Comparison of ENCODE assay signal across 1 cellular context in the genomic region with DNA sequence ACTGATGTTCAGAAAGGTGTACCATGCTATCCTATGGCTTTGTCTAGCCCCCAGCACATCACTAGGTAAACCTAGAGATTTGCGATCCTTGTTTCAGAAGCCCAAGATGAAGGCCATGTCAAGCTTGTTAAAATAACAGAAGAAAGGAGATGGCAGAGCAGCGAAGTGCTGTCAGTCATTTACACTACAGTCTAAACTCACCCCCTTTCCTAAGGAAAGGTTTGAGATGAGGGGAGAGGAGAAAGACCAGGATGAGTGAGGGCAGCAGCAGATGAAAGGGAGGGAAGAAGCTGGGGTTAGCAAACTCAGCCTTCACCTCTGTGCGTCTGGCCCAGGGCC.
TF ChIP-seq lines count a peak whose summit lies in the region.

No MANE protein-coding gene starts in this region.

TF ChIP-seq in K562, 482 proteins besides CTCF, POLR2A, EP300 and RAD21 (continues in another document):
- TF ChIP-seq, protein P1, sequence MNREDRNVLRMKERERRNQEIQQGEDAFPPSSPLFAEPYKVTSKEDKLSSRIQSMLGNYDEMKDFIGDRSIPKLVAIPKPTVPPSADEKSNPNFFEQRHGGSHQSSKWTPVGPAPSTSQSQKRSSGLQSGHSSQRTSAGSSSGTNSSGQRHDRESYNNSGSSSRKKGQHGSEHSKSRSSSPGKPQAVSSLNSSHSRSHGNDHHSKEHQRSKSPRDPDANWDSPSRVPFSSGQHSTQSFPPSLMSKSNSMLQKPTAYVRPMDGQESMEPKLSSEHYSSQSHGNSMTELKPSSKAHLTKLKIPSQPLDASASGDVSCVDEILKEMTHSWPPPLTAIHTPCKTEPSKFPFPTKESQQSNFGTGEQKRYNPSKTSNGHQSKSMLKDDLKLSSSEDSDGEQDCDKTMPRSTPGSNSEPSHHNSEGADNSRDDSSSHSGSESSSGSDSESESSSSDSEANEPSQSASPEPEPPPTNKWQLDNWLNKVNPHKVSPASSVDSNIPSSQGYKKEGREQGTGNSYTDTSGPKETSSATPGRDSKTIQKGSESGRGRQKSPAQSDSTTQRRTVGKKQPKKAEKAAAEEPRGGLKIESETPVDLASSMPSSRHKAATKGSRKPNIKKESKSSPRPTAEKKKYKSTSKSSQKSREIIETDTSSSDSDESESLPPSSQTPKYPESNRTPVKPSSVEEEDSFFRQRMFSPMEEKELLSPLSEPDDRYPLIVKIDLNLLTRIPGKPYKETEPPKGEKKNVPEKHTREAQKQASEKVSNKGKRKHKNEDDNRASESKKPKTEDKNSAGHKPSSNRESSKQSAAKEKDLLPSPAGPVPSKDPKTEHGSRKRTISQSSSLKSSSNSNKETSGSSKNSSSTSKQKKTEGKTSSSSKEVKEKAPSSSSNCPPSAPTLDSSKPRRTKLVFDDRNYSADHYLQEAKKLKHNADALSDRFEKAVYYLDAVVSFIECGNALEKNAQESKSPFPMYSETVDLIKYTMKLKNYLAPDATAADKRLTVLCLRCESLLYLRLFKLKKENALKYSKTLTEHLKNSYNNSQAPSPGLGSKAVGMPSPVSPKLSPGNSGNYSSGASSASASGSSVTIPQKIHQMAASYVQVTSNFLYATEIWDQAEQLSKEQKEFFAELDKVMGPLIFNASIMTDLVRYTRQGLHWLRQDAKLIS (CRISPR knock-in tag; IDR thresholded peaks at IDR 0.05): peak; percentile 5; the same call in 1 of the 2 replicates
- TF ChIP-seq, protein P2, sequence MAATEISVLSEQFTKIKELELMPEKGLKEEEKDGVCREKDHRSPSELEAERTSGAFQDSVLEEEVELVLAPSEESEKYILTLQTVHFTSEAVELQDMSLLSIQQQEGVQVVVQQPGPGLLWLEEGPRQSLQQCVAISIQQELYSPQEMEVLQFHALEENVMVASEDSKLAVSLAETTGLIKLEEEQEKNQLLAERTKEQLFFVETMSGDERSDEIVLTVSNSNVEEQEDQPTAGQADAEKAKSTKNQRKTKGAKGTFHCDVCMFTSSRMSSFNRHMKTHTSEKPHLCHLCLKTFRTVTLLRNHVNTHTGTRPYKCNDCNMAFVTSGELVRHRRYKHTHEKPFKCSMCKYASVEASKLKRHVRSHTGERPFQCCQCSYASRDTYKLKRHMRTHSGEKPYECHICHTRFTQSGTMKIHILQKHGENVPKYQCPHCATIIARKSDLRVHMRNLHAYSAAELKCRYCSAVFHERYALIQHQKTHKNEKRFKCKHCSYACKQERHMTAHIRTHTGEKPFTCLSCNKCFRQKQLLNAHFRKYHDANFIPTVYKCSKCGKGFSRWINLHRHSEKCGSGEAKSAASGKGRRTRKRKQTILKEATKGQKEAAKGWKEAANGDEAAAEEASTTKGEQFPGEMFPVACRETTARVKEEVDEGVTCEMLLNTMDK (IDR thresholded peaks at IDR 0.05; ENCODE audit: borderline replicate concordance, insufficient read depth, low read depth, low read length, poor library complexity, severe bottlenecking): no peak
- TF ChIP-seq NFRKB (IDR thresholded peaks at IDR 0.05; ENCODE audit: low read depth) (peak; percentile 25), EZH2 (IDR thresholded peaks at IDR 0.05; ENCODE audit: borderline replicate concordance, low read depth, low read length) (no peak), KAT7 (CRISPR knock-in tag; IDR thresholded peaks at IDR 0.05; ENCODE audit: borderline replicate concordance) (peak; percentile 18; the same call in 1 of the 2 replicates), ZC3H4 (CRISPR knock-in tag; IDR thresholded peaks at IDR 0.05; ENCODE audit: borderline replicate concordance) (peak; percentile 76; the same call in 1 of the 2 replicates), ZNF431 (CRISPR knock-in tag; IDR thresholded peaks at IDR 0.05) (peak; percentile 58; the same call in 1 of the 2 replicates), RFX1 (IDR thresholded peaks at IDR 0.05) (no peak), ZFP36 (IDR thresholded peaks at IDR 0.05; ENCODE audit: low read depth, low read length, partially characterized antibody) (no peak), XRCC3 (IDR thresholded peaks at IDR 0.05) (no peak), CBX8 (IDR thresholded peaks at IDR 0.05; ENCODE audit: borderline replicate concordance, extremely low read depth, low read depth, low read length, poor library complexity, severe bottlenecking) (no peak), SREBF1 (IDR thresholded peaks at IDR 0.05; ENCODE audit: borderline replicate concordance, low read depth, low read length) (no peak), ZNF253 (CRISPR knock-in tag; conservative IDR thresholded peaks at IDR 0.05) (no peak), FOXK1 (CRISPR knock-in tag; IDR thresholded peaks at IDR 0.05; ENCODE audit: borderline replicate concordance) (no peak), HMG20B (CRISPR knock-in tag; IDR thresholded peaks at IDR 0.05) (no peak), FOXJ3 (CRISPR knock-in tag; IDR thresholded peaks at IDR 0.05) (no peak), NUFIP1 (IDR thresholded peaks at IDR 0.05; ENCODE audit: partially characterized antibody) (peak; percentile 12), SRSF9 (IDR thresholded peaks at IDR 0.05; ENCODE audit: borderline replicate concordance, low read depth, low read length) (no peak), HNRNPL (IDR thresholded peaks at IDR 0.05; ENCODE audit: low read depth, low read length) (0 out of 2 replicates have a peak, but pooled peaks have one; percentile 26)
- TF ChIP-seq, protein P3, sequence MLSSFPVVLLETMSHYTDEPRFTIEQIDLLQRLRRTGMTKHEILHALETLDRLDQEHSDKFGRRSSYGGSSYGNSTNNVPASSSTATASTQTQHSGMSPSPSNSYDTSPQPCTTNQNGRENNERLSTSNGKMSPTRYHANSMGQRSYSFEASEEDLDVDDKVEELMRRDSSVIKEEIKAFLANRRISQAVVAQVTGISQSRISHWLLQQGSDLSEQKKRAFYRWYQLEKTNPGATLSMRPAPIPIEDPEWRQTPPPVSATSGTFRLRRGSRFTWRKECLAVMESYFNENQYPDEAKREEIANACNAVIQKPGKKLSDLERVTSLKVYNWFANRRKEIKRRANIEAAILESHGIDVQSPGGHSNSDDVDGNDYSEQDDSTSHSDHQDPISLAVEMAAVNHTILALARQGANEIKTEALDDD (IDR thresholded peaks at IDR 0.05): no peak
- TF ChIP-seq, protein P4, sequence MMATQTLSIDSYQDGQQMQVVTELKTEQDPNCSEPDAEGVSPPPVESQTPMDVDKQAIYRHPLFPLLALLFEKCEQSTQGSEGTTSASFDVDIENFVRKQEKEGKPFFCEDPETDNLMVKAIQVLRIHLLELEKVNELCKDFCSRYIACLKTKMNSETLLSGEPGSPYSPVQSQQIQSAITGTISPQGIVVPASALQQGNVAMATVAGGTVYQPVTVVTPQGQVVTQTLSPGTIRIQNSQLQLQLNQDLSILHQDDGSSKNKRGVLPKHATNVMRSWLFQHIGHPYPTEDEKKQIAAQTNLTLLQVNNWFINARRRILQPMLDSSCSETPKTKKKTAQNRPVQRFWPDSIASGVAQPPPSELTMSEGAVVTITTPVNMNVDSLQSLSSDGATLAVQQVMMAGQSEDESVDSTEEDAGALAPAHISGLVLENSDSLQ (IDR thresholded peaks at IDR 0.05): peak; percentile 70
- TF ChIP-seq, protein P5, sequence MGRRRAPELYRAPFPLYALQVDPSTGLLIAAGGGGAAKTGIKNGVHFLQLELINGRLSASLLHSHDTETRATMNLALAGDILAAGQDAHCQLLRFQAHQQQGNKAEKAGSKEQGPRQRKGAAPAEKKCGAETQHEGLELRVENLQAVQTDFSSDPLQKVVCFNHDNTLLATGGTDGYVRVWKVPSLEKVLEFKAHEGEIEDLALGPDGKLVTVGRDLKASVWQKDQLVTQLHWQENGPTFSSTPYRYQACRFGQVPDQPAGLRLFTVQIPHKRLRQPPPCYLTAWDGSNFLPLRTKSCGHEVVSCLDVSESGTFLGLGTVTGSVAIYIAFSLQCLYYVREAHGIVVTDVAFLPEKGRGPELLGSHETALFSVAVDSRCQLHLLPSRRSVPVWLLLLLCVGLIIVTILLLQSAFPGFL (CRISPR knock-in tag; IDR thresholded peaks at IDR 0.05): peak; percentile 92
- TF ChIP-seq, protein P6, sequence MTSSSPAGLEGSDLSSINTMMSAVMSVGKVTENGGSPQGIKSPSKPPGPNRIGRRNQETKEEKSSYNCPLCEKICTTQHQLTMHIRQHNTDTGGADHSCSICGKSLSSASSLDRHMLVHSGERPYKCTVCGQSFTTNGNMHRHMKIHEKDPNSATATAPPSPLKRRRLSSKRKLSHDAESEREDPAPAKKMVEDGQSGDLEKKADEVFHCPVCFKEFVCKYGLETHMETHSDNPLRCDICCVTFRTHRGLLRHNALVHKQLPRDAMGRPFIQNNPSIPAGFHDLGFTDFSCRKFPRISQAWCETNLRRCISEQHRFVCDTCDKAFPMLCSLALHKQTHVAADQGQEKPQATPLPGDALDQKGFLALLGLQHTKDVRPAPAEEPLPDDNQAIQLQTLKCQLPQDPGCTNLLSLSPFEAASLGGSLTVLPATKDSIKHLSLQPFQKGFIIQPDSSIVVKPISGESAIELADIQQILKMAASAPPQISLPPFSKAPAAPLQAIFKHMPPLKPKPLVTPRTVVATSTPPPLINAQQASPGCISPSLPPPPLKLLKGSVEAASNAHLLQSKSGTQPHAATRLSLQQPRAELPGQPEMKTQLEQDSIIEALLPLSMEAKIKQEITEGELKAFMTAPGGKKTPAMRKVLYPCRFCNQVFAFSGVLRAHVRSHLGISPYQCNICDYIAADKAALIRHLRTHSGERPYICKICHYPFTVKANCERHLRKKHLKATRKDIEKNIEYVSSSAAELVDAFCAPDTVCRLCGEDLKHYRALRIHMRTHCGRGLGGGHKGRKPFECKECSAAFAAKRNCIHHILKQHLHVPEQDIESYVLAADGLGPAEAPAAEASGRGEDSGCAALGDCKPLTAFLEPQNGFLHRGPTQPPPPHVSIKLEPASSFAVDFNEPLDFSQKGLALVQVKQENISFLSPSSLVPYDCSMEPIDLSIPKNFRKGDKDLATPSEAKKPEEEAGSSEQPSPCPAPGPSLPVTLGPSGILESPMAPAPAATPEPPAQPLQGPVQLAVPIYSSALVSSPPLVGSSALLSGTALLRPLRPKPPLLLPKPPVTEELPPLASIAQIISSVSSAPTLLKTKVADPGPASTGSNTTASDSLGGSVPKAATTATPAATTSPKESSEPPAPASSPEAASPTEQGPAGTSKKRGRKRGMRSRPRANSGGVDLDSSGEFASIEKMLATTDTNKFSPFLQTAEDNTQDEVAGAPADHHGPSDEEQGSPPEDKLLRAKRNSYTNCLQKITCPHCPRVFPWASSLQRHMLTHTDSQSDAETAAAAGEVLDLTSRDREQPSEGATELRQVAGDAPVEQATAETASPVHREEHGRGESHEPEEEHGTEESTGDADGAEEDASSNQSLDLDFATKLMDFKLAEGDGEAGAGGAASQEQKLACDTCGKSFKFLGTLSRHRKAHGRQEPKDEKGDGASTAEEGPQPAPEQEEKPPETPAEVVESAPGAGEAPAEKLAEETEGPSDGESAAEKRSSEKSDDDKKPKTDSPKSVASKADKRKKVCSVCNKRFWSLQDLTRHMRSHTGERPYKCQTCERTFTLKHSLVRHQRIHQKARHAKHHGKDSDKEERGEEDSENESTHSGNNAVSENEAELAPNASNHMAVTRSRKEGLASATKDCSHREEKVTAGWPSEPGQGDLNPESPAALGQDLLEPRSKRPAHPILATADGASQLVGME (CRISPR knock-in tag; IDR thresholded peaks at IDR 0.05): 0 out of 2 replicates have a peak, but pooled peaks have one; percentile 68
- TF ChIP-seq, protein P7, sequence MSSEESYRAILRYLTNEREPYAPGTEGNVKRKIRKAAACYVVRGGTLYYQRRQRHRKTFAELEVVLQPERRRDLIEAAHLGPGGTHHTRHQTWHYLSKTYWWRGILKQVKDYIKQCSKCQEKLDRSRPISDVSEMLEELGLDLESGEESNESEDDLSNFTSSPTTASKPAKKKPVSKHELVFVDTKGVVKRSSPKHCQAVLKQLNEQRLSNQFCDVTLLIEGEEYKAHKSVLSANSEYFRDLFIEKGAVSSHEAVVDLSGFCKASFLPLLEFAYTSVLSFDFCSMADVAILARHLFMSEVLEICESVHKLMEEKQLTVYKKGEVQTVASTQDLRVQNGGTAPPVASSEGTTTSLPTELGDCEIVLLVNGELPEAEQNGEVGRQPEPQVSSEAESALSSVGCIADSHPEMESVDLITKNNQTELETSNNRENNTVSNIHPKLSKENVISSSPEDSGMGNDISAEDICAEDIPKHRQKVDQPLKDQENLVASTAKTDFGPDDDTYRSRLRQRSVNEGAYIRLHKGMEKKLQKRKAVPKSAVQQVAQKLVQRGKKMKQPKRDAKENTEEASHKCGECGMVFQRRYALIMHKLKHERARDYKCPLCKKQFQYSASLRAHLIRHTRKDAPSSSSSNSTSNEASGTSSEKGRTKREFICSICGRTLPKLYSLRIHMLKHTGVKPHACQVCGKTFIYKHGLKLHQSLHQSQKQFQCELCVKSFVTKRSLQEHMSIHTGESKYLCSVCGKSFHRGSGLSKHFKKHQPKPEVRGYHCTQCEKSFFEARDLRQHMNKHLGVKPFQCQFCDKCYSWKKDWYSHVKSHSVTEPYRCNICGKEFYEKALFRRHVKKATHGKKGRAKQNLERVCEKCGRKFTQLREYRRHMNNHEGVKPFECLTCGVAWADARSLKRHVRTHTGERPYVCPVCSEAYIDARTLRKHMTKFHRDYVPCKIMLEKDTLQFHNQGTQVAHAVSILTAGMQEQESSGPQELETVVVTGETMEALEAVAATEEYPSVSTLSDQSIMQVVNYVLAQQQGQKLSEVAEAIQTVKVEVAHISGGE (CRISPR knock-in tag; IDR thresholded peaks at IDR 0.05): no peak
- TF ChIP-seq, protein P8, sequence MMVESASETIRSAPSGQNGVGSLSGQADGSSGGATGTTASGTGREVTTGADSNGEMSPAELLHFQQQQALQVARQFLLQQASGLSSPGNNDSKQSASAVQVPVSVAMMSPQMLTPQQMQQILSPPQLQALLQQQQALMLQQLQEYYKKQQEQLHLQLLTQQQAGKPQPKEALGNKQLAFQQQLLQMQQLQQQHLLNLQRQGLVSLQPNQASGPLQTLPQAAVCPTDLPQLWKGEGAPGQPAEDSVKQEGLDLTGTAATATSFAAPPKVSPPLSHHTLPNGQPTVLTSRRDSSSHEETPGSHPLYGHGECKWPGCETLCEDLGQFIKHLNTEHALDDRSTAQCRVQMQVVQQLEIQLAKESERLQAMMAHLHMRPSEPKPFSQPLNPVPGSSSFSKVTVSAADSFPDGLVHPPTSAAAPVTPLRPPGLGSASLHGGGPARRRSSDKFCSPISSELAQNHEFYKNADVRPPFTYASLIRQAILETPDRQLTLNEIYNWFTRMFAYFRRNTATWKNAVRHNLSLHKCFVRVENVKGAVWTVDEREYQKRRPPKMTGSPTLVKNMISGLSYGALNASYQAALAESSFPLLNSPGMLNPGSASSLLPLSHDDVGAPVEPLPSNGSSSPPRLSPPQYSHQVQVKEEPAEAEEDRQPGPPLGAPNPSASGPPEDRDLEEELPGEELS (CRISPR knock-in tag; IDR thresholded peaks at IDR 0.05; ENCODE audit: borderline replicate concordance): 0 out of 2 replicates have a peak, but pooled peaks have one; percentile 19
- TF ChIP-seq, protein P9, sequence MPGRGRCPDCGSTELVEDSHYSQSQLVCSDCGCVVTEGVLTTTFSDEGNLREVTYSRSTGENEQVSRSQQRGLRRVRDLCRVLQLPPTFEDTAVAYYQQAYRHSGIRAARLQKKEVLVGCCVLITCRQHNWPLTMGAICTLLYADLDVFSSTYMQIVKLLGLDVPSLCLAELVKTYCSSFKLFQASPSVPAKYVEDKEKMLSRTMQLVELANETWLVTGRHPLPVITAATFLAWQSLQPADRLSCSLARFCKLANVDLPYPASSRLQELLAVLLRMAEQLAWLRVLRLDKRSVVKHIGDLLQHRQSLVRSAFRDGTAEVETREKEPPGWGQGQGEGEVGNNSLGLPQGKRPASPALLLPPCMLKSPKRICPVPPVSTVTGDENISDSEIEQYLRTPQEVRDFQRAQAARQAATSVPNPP (IDR thresholded peaks at IDR 0.05; ENCODE audit: borderline replicate concordance, insufficient read depth, insufficient read length): no peak
